ENCODE assay signal across 1 cellular context in genomic region chr22:36285545-36285944, GRCh38.
TF ChIP-seq lines count a peak whose summit lies in the region.

No MANE protein-coding gene starts in this region.

TF ChIP-seq in H1, 55 proteins besides CTCF, POLR2A, EP300 and RAD21:
- no peak for TF ChIP-seq YY1 (IDR thresholded peaks at IDR 0.05; ENCODE audit: low read depth, low read length)
- TF ChIP-seq HDAC6 (IDR thresholded peaks at IDR 0.05; ENCODE audit: low read depth, low read length), result no peak
- no peak for TF ChIP-seq BACH1 (IDR thresholded peaks at IDR 0.05; ENCODE audit: low read length)
- no peak for TF ChIP-seq RXRA (IDR thresholded peaks at IDR 0.05; ENCODE audit: insufficient read depth, low read depth, low read length)
- no peak for TF ChIP-seq SP2 (IDR thresholded peaks at IDR 0.05; ENCODE audit: low read length)
- TF ChIP-seq ASH2L (IDR thresholded peaks at IDR 0.05; ENCODE audit: low read length), result no peak
- no peak for TF ChIP-seq SRF (IDR thresholded peaks at IDR 0.05; ENCODE audit: low read depth, low read length)
- TF ChIP-seq POU5F1 (IDR thresholded peaks at IDR 0.05; ENCODE audit: low read depth, low read length), result no peak
- no peak for TF ChIP-seq MAFK (IDR thresholded peaks at IDR 0.05; ENCODE audit: low read depth, low read length)
- TF ChIP-seq GABPA (IDR thresholded peaks at IDR 0.05; ENCODE audit: borderline replicate concordance, insufficient read depth, low read length), result no peak
- no peak for TF ChIP-seq SP1 (IDR thresholded peaks at IDR 0.05; ENCODE audit: low read depth, low read length)
- no peak for TF ChIP-seq TEAD4 (IDR thresholded peaks at IDR 0.05; ENCODE audit: low read depth, low read length)
